Comparison of ENCODE assay signal across 1 cellular context in the genomic region with DNA sequence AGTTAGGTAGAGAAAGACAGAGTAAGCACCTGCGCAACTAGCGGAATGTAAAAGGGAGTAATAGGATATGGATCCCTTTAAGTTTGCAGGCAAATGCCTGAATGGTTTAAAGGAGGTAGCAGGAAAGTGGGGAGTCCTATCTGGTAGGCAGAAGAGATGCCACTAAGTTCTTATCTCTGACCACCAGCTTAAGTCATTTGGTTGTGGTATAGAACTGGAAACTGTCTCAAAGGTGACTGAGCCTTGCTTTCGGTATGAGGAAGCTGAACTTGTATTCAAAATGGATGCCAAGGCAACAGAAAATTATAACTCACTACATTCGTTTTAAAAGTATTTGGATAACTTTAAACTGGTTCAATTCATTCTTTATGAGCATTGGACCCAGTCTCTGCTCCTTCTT.
TF ChIP-seq lines count a peak whose summit lies in the region.

No MANE protein-coding gene starts in this region.

TF ChIP-seq in GM23338, 12 proteins besides CTCF, POLR2A, EP300 and RAD21 (continued from another document):
- TF ChIP-seq POLR2AphosphoS5 (IDR thresholded peaks at IDR 0.05; ENCODE audit: low read depth): no peak
